10 cellular contexts compared by ENCODE assay signal in genomic region chr19:46081928-46082727, GRCh38. TPM values are rescaled to one million over a fixed set of nuclear protein-coding genes. Genes with fewer than 3 reads are reported as not detected.
DNase-seq lines count a peak whose midpoint lies in the region; ATAC-seq, FAIRE-seq and TF ChIP-seq lines count a peak whose summit lies in the region.
"Had no signal": no experiment of that assay in that cellular context is flagged by ENCODE, and none has a peak within 500 bp of the region (broad histone marks: within the 10 kb centered on the region; RNA-seq: fewer than 3 reads in every experiment).

No MANE protein-coding gene starts in this region.

- peaks cover 19% of the 10 kb centered on the region for H3K27me3 ChIP-seq in CD4-positive, alpha-beta memory T cell (ENCODE audit: insufficient read depth, low read length)

- H3K36me3 ChIP-seq in CD4-positive, alpha-beta memory T cell (ENCODE audit: insufficient read depth, low read length), result no peaks in the 10 kb centered on the region

- H3K9me3 ChIP-seq in CD4-positive, alpha-beta memory T cell (ENCODE audit: control insufficient read depth in 1 of 2, low read length in 2 of 2), result peaks cover 0 to 7% of the 10 kb centered on the region in 2 donors

- peaks cover 34 to 44% of the 10 kb centered on the region in 2 donors for H3K27me3 Mint-ChIP-seq in CD4-positive, alpha-beta memory T cell

- peaks cover 7 to 51% (median 35%) of the 10 kb centered on the region in 8 donors for H3K9me3 Mint-ChIP-seq in CD4-positive, alpha-beta memory T cell

- H3K27ac Mint-ChIP-seq in CD4-positive, alpha-beta memory T cell, result no peak overlapping the region
- H3K27ac Mint-ChIP-seq: memory B cell had no signal

- CTCF ChIA-PET in CD4-positive, alpha-beta memory T cell (lab: Charles Lee; ENCODE audit: partially characterized antibody), result interaction anchor here (1.2 to 3.0 kb wide), 2 partner anchors 40 to 182 kb away, joined by 3 to 7 read pairs; no protein-coding TSS in a partner anchor

- in situ Hi-C loops in astrocyte of the spinal cord (cut with HindIII; ENCODE audit: low sequenced_read_pairs), result no loop called here

- H3K27ac ChIP-seq in CD4-positive, alpha-beta memory T cell (ENCODE audit: low read depth, low read length), result no peak overlapping the region
- H3K27ac ChIP-seq: SK-N-MC had no signal

- H3K4me1 Mint-ChIP-seq in CD4-positive, alpha-beta memory T cell, result peaks cover under 1 to 4% (median 3%) of the 10 kb centered on the region in 4 donors
- H3K4me1 Mint-ChIP-seq: memory B cell had no signal

- POLR2A ChIA-PET in CD4-positive, alpha-beta memory T cell (lab: Charles Lee; ENCODE audit: partially characterized antibody), result no interaction called here

- peaks cover 6 to 9% of the 10 kb centered on the region in 2 donors for H3K36me3 Mint-ChIP-seq in CD4-positive, alpha-beta memory T cell

- no peak overlapping the region for H3K4me3 Mint-ChIP-seq in CD4-positive, alpha-beta memory T cell
- H3K4me3 Mint-ChIP-seq: memory B cell had no signal

- peak in 3 of 5 donors; percentile 9 to 15 (median 9) for DNase-seq in CD4-positive, alpha-beta memory T cell
- DNase-seq in GM19239 (ENCODE audit: insufficient read length, low spot score), result peak; percentile 29
- DNase-seq in NCI-H446 (lab: John Stamatoyannopoulos, UW), result peak; percentile 39 to 55
- DNase-seq in astrocyte of the spinal cord (ENCODE audit: low read depth, low spot score), result peak; percentile 65
- peak; percentile 58 for DNase-seq in kidney glomerular epithelial cell (lab: John Stamatoyannopoulos, UW)
- no peak for DNase-seq in effector CD4-positive, alpha-beta T cell

- FAIRE-seq in GM19239 (lab: Jason Lieb, UNC), result peak; percentile 70

- TF ChIP-seq CTCF in astrocyte of the spinal cord (IDR thresholded peaks at IDR 0.05; ENCODE audit: low read depth, low read length), result peak; percentile 62

- intact Hi-C loops in CD4-positive, alpha-beta memory T cell (cut with micrococcal nuclease), result loop anchor here (1.0 kb wide), 1 partner anchor 183 kb away; no protein-coding TSS in a partner anchor

- ATAC-seq in HG03354 (IDR thresholded peaks at IDR 0.05; ENCODE audit: poor library complexity, severe bottlenecking, unreplicated experiment) (no peak), GM18498 (IDR thresholded peaks at IDR 0.05; ENCODE audit: unreplicated experiment) (no peak)

- no peak overlapping the region for H3K4me3 ChIP-seq in CD4-positive, alpha-beta memory T cell (ENCODE audit: low read length in 2 of 2)
- H3K4me3 ChIP-seq in astrocyte of the spinal cord (ENCODE audit: low read depth, low read length), result no peak overlapping the region
- H3K4me3 ChIP-seq: SK-N-MC had no signal

- peaks cover 7% of the 10 kb centered on the region for H3K4me1 ChIP-seq in CD4-positive, alpha-beta memory T cell (ENCODE audit: insufficient read depth, low read length)

RNA-seq across cellular contexts. Expression of gene IGFL4, which starts 41.3 kb away (rescaled TPM):
- not detected for total RNA-seq in CD4-positive, alpha-beta memory T cell
- polyA plus RNA-seq in CD4-positive, alpha-beta memory T cell, result not detected

RNA-seq across cellular contexts. Expression of gene IGFL3, which starts 42.4 kb away (rescaled TPM):
- total RNA-seq in CD4-positive, alpha-beta memory T cell, result not detected
- not detected for polyA plus RNA-seq in CD4-positive, alpha-beta memory T cell

RNA-seq across cellular contexts. Expression of gene PGLYRP1, which starts 59.3 kb away (rescaled TPM):
- not detected for total RNA-seq in CD4-positive, alpha-beta memory T cell
- polyA plus RNA-seq in CD4-positive, alpha-beta memory T cell, result not detected
